Comparison of ENCODE assay signal across 8 cellular contexts in the genomic region with DNA sequence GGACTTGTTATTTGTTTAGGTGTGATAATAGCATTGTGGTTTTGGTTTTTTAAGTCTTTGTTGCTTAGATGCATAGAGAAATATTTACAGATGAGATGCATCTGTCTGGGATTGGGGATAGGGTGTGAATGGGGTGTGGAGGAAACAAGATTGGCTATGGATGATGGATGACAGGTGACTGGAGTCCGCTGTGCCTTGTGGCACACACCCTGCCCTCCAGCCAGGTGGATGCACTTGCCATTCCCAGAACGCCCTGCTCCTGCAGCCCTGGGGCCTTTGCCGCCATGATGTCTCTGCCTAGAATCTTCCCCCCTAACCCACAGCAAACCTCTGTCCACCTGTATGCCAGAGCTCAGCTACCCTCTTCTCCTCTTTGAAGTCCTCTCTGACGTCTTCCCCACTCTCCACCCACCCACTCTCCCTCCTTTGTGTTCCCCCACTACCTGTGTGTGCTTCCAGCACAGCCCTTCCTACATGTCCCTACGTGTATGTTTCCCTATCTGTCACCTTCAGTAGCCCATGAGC. TPM values are rescaled to one million over a fixed set of nuclear protein-coding genes. Genes with fewer than 3 reads are reported as not detected.
DNase-seq lines count a peak whose midpoint lies in the region; ATAC-seq and TF ChIP-seq lines count a peak whose summit lies in the region.

No MANE protein-coding gene starts in this region.

- peaks cover 11% of the 10 kb centered on the region for H3K27me3 Mint-ChIP-seq in stimulated activated naive CD8-positive, alpha-beta T cell treated with anti-CD3 and anti-CD28 coated beads, Interleukin-15, Interleukin-2, amounts not matched to agents 100 ng/mL and 50 ng/mL, for 24 hours
- peaks cover 0 to 2% (median 1%) of the 10 kb centered on the region in 3 donors for H3K27me3 Mint-ChIP-seq in immature natural killer cell (ENCODE audit: low read depth in 3 of 3)

- ATAC-seq in stimulated activated naive CD8-positive, alpha-beta T cell treated with anti-CD3 and anti-CD28 coated beads, Interleukin-15, Interleukin-2, amounts not matched to agents 100 U/mL and 50 U/mL, for 24 hours: no peak
- no peak for ATAC-seq in PC-3
- ATAC-seq in HG03571 (IDR thresholded peaks at IDR 0.05; ENCODE audit: unreplicated experiment): no peak
- ATAC-seq in HG03139 (IDR thresholded peaks at IDR 0.05; ENCODE audit: unreplicated experiment): no peak
- no peak for ATAC-seq in GM21576 (IDR thresholded peaks at IDR 0.05; ENCODE audit: unreplicated experiment)

- H3K36me3 ChIP-seq in PC-3 (ENCODE audit: low read depth, low read length): no peaks in the 10 kb centered on the region

- POLR2A ChIA-PET in PC-3 (lab: Charles Lee; ENCODE audit: unreplicated experiment): interaction anchor here (0.6 kb wide), 1 partner anchor 319 kb away, joined by 3 read pairs; no protein-coding TSS in a partner anchor

- H3K27me3 ChIP-seq in PC-3 (ENCODE audit: low read length): no peaks in the 10 kb centered on the region

- no peak for TF ChIP-seq CTCF in PC-3 (conservative IDR thresholded peaks at IDR 0.05; ENCODE audit: low read depth, low read length)

- intact Hi-C loops in PC-3 (cut with micrococcal nuclease): loop anchor here (1.0 to 5.0 kb wide), 2 partner anchors 254 to 349 kb away; no protein-coding TSS in a partner anchor

- H3F3A ChIP-seq in PC-3 (ENCODE audit: low read length, unreplicated experiment): no peaks in the 10 kb centered on the region

- peak overlapping the region; percentile 70 for H3K4me3 Mint-ChIP-seq in stimulated activated naive CD8-positive, alpha-beta T cell treated with anti-CD3 and anti-CD28 coated beads, Interleukin-15, Interleukin-2, amounts not matched to agents 100 ng/mL and 50 ng/mL, for 24 hours
- H3K4me3 Mint-ChIP-seq in immature natural killer cell: peak overlapping the region; percentile 18 to 93 (median 85)

- H2AFZ ChIP-seq in PC-3 (ENCODE audit: low read length): peak overlapping the region; percentile 59

- H4K20me1 ChIP-seq in PC-3 (ENCODE audit: low read length): no peaks in the 10 kb centered on the region

- no peaks in the 10 kb centered on the region for H3K36me3 Mint-ChIP-seq in stimulated activated naive CD8-positive, alpha-beta T cell treated with anti-CD3 and anti-CD28 coated beads, Interleukin-15, Interleukin-2, amounts not matched to agents 100 ng/mL and 50 ng/mL, for 24 hours (ENCODE audit: low read depth)
- no peaks in the 10 kb centered on the region for H3K36me3 Mint-ChIP-seq in immature natural killer cell

- peak overlapping the region; percentile 18; the same call in 1 of the 2 replicates for H3K9ac ChIP-seq in PC-3 (ENCODE audit: low read length)

- H3K79me2 ChIP-seq in PC-3 (ENCODE audit: low read length): no peaks in the 10 kb centered on the region

- H3K4me3 ChIP-seq in PC-3 (ENCODE audit: low read length): no peak overlapping the region

- H3K9me3 Mint-ChIP-seq in stimulated activated naive CD8-positive, alpha-beta T cell treated with anti-CD3 and anti-CD28 coated beads, Interleukin-15, Interleukin-2, amounts not matched to agents 100 ng/mL and 50 ng/mL, for 24 hours: no peaks in the 10 kb centered on the region
- H3K9me3 Mint-ChIP-seq in immature natural killer cell: no peaks in the 10 kb centered on the region

- DNase-seq in stimulated activated naive CD8-positive, alpha-beta T cell treated with anti-CD3 and anti-CD28 coated beads, Interleukin-15, Interleukin-2, amounts not matched to agents 100 U/mL and 50 U/mL, for 24 hours: no peak
- no peak for DNase-seq in PC-3
- DNase-seq in immature natural killer cell: no peak
- no peak for DNase-seq in caudate nucleus (lab: John Stamatoyannopoulos, UW)

- H3K4me1 ChIP-seq in PC-3 (ENCODE audit: insufficient read depth, low read length): peaks cover 37% of the 10 kb centered on the region

- H3K4me1 Mint-ChIP-seq in stimulated activated naive CD8-positive, alpha-beta T cell treated with anti-CD3 and anti-CD28 coated beads, Interleukin-15, Interleukin-2, amounts not matched to agents 100 ng/mL and 50 ng/mL, for 24 hours (ENCODE audit: low read depth): peaks cover 26% of the 10 kb centered on the region
- H3K4me1 Mint-ChIP-seq in immature natural killer cell: peaks cover 31 to 37% of the 10 kb centered on the region in 2 donors

- no peaks in the 10 kb centered on the region for H3K9me2 ChIP-seq in PC-3 (replicated peaks; ENCODE audit: low read length)

- peak overlapping the region; percentile 71 for H3K4me2 ChIP-seq in PC-3 (ENCODE audit: low read length)

- no TSS peak for BruUV-seq in PC-3 (replicated peaks; lab: Mats Ljungman, UMichigan)

- H3K27ac Mint-ChIP-seq in stimulated activated naive CD8-positive, alpha-beta T cell treated with anti-CD3 and anti-CD28 coated beads, Interleukin-15, Interleukin-2, amounts not matched to agents 100 ng/mL and 50 ng/mL, for 24 hours: no peak overlapping the region
- peak overlapping the region; percentile 13 to 84 (median 77) for H3K27ac Mint-ChIP-seq in immature natural killer cell

- no peaks in the 10 kb centered on the region for H3K9me3 ChIP-seq in PC-3 (ENCODE audit: low read length)

- H3K27ac ChIP-seq in PC-3 (ENCODE audit: low read length): no peak overlapping the region
- no peak overlapping the region for H3K27ac ChIP-seq in caudate nucleus (ENCODE audit: low read depth, low read length)

- CTCF ChIA-PET in PC-3 (lab: Charles Lee): interaction anchor here (0.5 to 1.5 kb wide), 6 partner anchors 56 to 254 kb away, joined by 3 to 9 read pairs (median 5); no protein-coding TSS in a partner anchor

RNA-seq across cellular contexts. Expression of a gene that starts 54.7 kb away (rescaled TPM):
- total RNA-seq in PC-3 (2014; rRNA removed): 0.40 and 1.6 TPM in 2 replicates
- polyA plus RNA-seq in immature natural killer cell: 1 to 10 TPM in 2 of 3 donors, under 1 TPM in 1; 0.78 to 2.4 (median 1.4) TPM
